20 cellular contexts compared by ENCODE assay signal in genomic region chr9:36499156-36499886, GRCh38.
A peak's percentile ranks its signal among the peaks of the same experiment; 100 is the strongest.
DNase-seq lines count a peak whose midpoint lies in the region; ATAC-seq, FAIRE-seq and TF ChIP-seq lines count a peak whose summit lies in the region.
"Had no signal": no experiment of that assay in that cellular context is flagged by ENCODE, and none has a peak within 500 bp of the region (broad histone marks: within the 10 kb centered on the region; RNA-seq: fewer than 3 reads in every experiment).

No MANE protein-coding gene starts in this region.

- no peaks in the 10 kb centered on the region for H3K9me2 ChIP-seq in SK-N-SH

- no peaks in the 10 kb centered on the region for H3K9me1 ChIP-seq in K562 (ENCODE audit: control insufficient read depth, insufficient read depth, low read length)

- H3K4me1 ChIP-seq in SK-N-SH (ENCODE audit: control insufficient read depth in 1 of 2, insufficient read depth in 2 of 2, low read depth in 1 of 2, low read length in 1 of 2) (peaks cover 0 to 10% of the 10 kb centered on the region in 2 experiments; a peak in 1 of 4 replicates), K562 (replicated peaks in 1 of 2; ENCODE audit: control insufficient read depth in 2 of 2, insufficient read depth in 2 of 2, low read length in 2 of 2) (no peaks in the 10 kb centered on the region; a peak in 1 of 5 replicates)
- H3K4me1 ChIP-seq: lower lobe of right lung, uterus had no signal

- TF ChIP-seq RAD21 in SK-N-SH (IDR thresholded peaks at IDR 0.05; ENCODE audit: low read length) (no peak), K562 (CRISPR knock-in tag; conservative IDR thresholded peaks at IDR 0.05 in 1 of 2, IDR thresholded peaks at IDR 0.05 in 1 of 2) (no peak)

- in situ Hi-C loops in K562 (cut with MboI), result no loop called here

- H3K4me2 ChIP-seq in SK-N-SH (no peak overlapping the region), K562 (ENCODE audit: insufficient read depth, low read length) (no peak overlapping the region)
- H3K4me2 ChIP-seq: A549 had no signal

- no peaks in the 10 kb centered on the region for H3F3A ChIP-seq in SK-N-SH (replicated peaks; ENCODE audit: insufficient read depth)

- H3K27me3 ChIP-seq in SK-N-SH (ENCODE audit: insufficient read depth) (no peaks in the 10 kb centered on the region), K562 (ENCODE audit: control insufficient read depth in 2 of 2, insufficient read depth in 2 of 2, low read length in 2 of 2) (peaks cover 3 to 12% of the 10 kb centered on the region in 2 experiments; a peak in 1 of 5 replicates)
- H3K27me3 ChIP-seq: uterus had no signal

- DNase-seq in SK-N-SH (peak; percentile 73), NCI-H2227 (lab: John Stamatoyannopoulos, UW; ENCODE audit: unreplicated experiment) (peak; percentile 94), K562 (ENCODE audit: extremely low read depth in 1 of 4, low spot score in 3 of 4) (no peak), urothelium cell line (ENCODE audit: low spot score) (no peak), amygdala (lab: John Stamatoyannopoulos, UW) (no peak), lower leg skin (ENCODE audit: low spot score in 2 of 2) (no peak)
- no peak for DNase-seq in activated CD8-positive, alpha-beta memory T cell treated with anti-CD3 and anti-CD28 coated beads, Interleukin-2, amount 50 U/mL, for 4 hours
- DNase-seq: activated CD8-positive, alpha-beta memory T cell treated with anti-CD3 and anti-CD28 coated beads, Interleukin-2, amount 50 U/mL, for 48 hours; activated naive CD4-positive, alpha-beta T cell treated with anti-CD3 and anti-CD28 coated beads, Interleukin-2, amount 10 ng/mL, durations not matched to agents 7 days and 5 days; Caco-2; effector CD4-positive, alpha-beta T cell; lower lobe of right lung; MG63; nucleus accumbens; stimulated activated naive B cell treated with anti-CD40 and anti-IgM and Interleukin-4, amounts not matched to agents 10 μg/mL and 1 μg/mL and 100 μg/mL, for 72 hours; SW 1271; uterus had no signal

- WGBS in SK-N-SH (ENCODE audit: low lambda C conversion rate), result 71% methylated on average over 8 of the region's 8 CpGs
- 20% methylated on average over 7 of the region's 8 CpGs for WGBS in K562 (ENCODE audit: insufficient coverage, low coverage, missing lambda C conversion rate)
- WGBS in lower leg skin, 2 donors, result 59 to 73% methylated on average over 8 of the region's 8 CpGs

- FAIRE-seq in K562 (lab: Jason Lieb, UNC) (no peak), urothelium cell line (lab: Jason Lieb, UNC) (peak; percentile 74)
- FAIRE-seq: A549, HTR-8/SVneo had no signal

- TF ChIP-seq EP300 in SK-N-SH (IDR thresholded peaks at IDR 0.05; ENCODE audit: borderline replicate concordance in 1 of 2, low read depth in 1 of 2, low read length in 1 of 2) (no peak), K562 (IDR thresholded peaks at IDR 0.05; ENCODE audit: low read length) (no peak)

- H3K79me2 ChIP-seq in SK-N-SH (ENCODE audit: insufficient read depth) (no peaks in the 10 kb centered on the region), K562 (ENCODE audit: control insufficient read depth, insufficient read depth, low read length) (no peaks in the 10 kb centered on the region)

- H3K9me3 ChIP-seq in SK-N-SH, result no peaks in the 10 kb centered on the region
- no peaks in the 10 kb centered on the region for H3K9me3 ChIP-seq in K562 (replicated peaks; ENCODE audit: control insufficient read depth, insufficient read depth, low read depth, low read length)
- H3K9me3 ChIP-seq: A549, Caco-2, lower lobe of right lung, MG63, uterus had no signal

- H3K36me3 ChIP-seq in SK-N-SH (replicated peaks in 1 of 2; ENCODE audit: control insufficient read depth in 1 of 2, insufficient read depth in 2 of 2, low read length in 1 of 2) (no peaks in the 10 kb centered on the region), K562 (ENCODE audit: control insufficient read depth, insufficient read depth, low read length) (no peaks in the 10 kb centered on the region)
- H3K36me3 ChIP-seq: lower lobe of right lung, MG63, uterus had no signal

- TF ChIP-seq POLR2A in K562 (conservative IDR thresholded peaks at IDR 0.05) (no peak), lower leg skin (IDR thresholded peaks at IDR 0.05) (no peak)

- H4K20me1 ChIP-seq in SK-N-SH (ENCODE audit: insufficient read depth) (no peaks in the 10 kb centered on the region), K562 (replicated peaks; ENCODE audit: control insufficient read depth, insufficient read depth, low read length) (no peaks in the 10 kb centered on the region)

- H2AFZ ChIP-seq in SK-N-SH (ENCODE audit: low read depth), result no peak overlapping the region
- no peak overlapping the region for H2AFZ ChIP-seq in K562 (ENCODE audit: low read depth, low read length)

- POLR2A ChIA-PET in SK-N-SH (lab: Yijun Ruan, JAX), result interaction anchor here (0.6 kb wide), 1 partner anchor 11 kb away, joined by 3 read pairs; no protein-coding TSS in a partner anchor
- POLR2A ChIA-PET in K562 (lab: Yijun Ruan, JAX), result interaction anchor here (1.6 kb wide), 1 partner anchor 11 kb away, joined by 4 read pairs; no protein-coding TSS in a partner anchor

- peak overlapping the region in 1 of 2 experiments; percentile 58; a peak in 2 of 4 replicates for H3K27ac ChIP-seq in SK-N-SH (ENCODE audit: low read depth in 2 of 2, low read length in 1 of 2)
- no peak overlapping the region for H3K27ac ChIP-seq in K562 (ENCODE audit: extremely low read depth, low read depth, low read length)
- H3K27ac ChIP-seq: A549, lower lobe of right lung, uterus had no signal

- H3K4me3 ChIP-seq in SK-N-SH (ENCODE audit: low read depth in 2 of 2, low read length in 1 of 2) (no peak overlapping the region), K562 (no peak overlapping the region), lower leg skin (ENCODE audit: low read depth, poor library complexity, severe bottlenecking) (no peak overlapping the region)
- H3K4me3 ChIP-seq: A549, lower lobe of right lung, MG63, uterus had no signal

- H3K9ac ChIP-seq in SK-N-SH, result no peak overlapping the region
- no peak overlapping the region for H3K9ac ChIP-seq in K562 (ENCODE audit: insufficient read depth in 1 of 2, low read depth in 2 of 2, low read length in 2 of 2)

- no TSS peak for BruUV-seq in K562 (replicated peaks; lab: Mats Ljungman, UMichigan)

- intact Hi-C loops in K562 (cut with micrococcal nuclease), result no loop called here
- intact Hi-C loops in lower leg skin (cut with DNase I; ENCODE audit: low total_unique reads), result no loop called here

- CTCF ChIA-PET in SK-N-SH (lab: Yijun Ruan, JAX) (no interaction called here), K562 (lab: Yijun Ruan, JAX; ENCODE audit: low intra/inter-chr PET ratio) (no interaction called here)

- no peak; the same call in 2 of the 3 replicates for ATAC-seq in SK-N-SH treated with all-trans-retinoic acid at 6 μM for 48 hours
- no peak for ATAC-seq in K562
- ATAC-seq: A549, lower lobe of right lung had no signal

- TF ChIP-seq CTCF in SK-N-SH (IDR thresholded peaks at IDR 0.05), result no peak
- no peak for TF ChIP-seq CTCF in K562 (IDR thresholded peaks at IDR 0.05 in 2 of 3, conservative IDR thresholded peaks at IDR 0.05 in 1 of 3; ENCODE audit: insufficient read depth in 2 of 3, low read depth in 1 of 3, low read length in 3 of 3)
- TF ChIP-seq CTCF in lower leg skin (IDR thresholded peaks at IDR 0.05), result no peak

TF ChIP-seq in SK-N-SH, 30 proteins besides CTCF, POLR2A, EP300 and RAD21 (continues in another document):
- TF ChIP-seq FOXJ3 (CRISPR knock-in tag; IDR thresholded peaks at IDR 0.05), result peak; percentile 44; the same call in 1 of the 2 replicates
- peak; percentile 5; the same call in 1 of the 2 replicates for TF ChIP-seq GATA2 (CRISPR knock-in tag; IDR thresholded peaks at IDR 0.05)

TF ChIP-seq in SK-N-SH treated with all-trans-retinoic acid at 6 μM for 48 hours, 23 proteins besides CTCF, POLR2A, EP300 and RAD21 (continues in another document):
- TF ChIP-seq RARB (CRISPR knock-in tag; IDR thresholded peaks at IDR 0.05) (no peak), POU6F1 (CRISPR knock-in tag; IDR thresholded peaks at IDR 0.05; ENCODE audit: borderline replicate concordance, low read depth) (no peak), BACH2 (CRISPR knock-in tag; IDR thresholded peaks at IDR 0.05; ENCODE audit: borderline replicate concordance) (no peak), ISL1 (CRISPR knock-in tag; IDR thresholded peaks at IDR 0.05) (no peak)

TF ChIP-seq in K562, 482 proteins besides CTCF, POLR2A, EP300 and RAD21:
- TF ChIP-seq NFIC (IDR thresholded peaks at IDR 0.05) (peak; percentile 54; the same call in 1 of the 2 replicates), ZNF12 (CRISPR knock-in tag; IDR thresholded peaks at IDR 0.05) (no peak), CBX5 (IDR thresholded peaks at IDR 0.05; ENCODE audit: borderline replicate concordance, low read depth) (no peak), TAF15 (IDR thresholded peaks at IDR 0.05; ENCODE audit: low read depth, low read length) (no peak), ZNF76 (CRISPR knock-in tag; IDR thresholded peaks at IDR 0.05; ENCODE audit: borderline replicate concordance) (no peak), RFX1 (IDR thresholded peaks at IDR 0.05) (0 out of 2 replicates have a peak, but pooled peaks have one; percentile 28)

Comparison
In these comparisons a context has a peak if more than half of its experiments do, and no peak if none do; other contexts are left out.
1. DNase-seq: peak in SK-N-SH (single experiment) and NCI-H2227 (single experiment); none in K562 (0 of 4), urothelium cell line (single experiment), amygdala (0 of 56), activated CD8-positive, alpha-beta memory T cell treated with anti-CD3 and anti-CD28 coated beads, Interleukin-2, amount 50 U/mL, for 4 hours (single experiment) and lower leg skin (0 of 2).
2. Of the 27 proteins assayed by ChIP-seq in both K562 and SK-N-SH: peak only in K562: NFIC; only in SK-N-SH: FOXJ3 and GATA2; in both: none; in neither: 24.